Comparison of ENCODE assay signal across 8 cellular contexts in the genomic region with DNA sequence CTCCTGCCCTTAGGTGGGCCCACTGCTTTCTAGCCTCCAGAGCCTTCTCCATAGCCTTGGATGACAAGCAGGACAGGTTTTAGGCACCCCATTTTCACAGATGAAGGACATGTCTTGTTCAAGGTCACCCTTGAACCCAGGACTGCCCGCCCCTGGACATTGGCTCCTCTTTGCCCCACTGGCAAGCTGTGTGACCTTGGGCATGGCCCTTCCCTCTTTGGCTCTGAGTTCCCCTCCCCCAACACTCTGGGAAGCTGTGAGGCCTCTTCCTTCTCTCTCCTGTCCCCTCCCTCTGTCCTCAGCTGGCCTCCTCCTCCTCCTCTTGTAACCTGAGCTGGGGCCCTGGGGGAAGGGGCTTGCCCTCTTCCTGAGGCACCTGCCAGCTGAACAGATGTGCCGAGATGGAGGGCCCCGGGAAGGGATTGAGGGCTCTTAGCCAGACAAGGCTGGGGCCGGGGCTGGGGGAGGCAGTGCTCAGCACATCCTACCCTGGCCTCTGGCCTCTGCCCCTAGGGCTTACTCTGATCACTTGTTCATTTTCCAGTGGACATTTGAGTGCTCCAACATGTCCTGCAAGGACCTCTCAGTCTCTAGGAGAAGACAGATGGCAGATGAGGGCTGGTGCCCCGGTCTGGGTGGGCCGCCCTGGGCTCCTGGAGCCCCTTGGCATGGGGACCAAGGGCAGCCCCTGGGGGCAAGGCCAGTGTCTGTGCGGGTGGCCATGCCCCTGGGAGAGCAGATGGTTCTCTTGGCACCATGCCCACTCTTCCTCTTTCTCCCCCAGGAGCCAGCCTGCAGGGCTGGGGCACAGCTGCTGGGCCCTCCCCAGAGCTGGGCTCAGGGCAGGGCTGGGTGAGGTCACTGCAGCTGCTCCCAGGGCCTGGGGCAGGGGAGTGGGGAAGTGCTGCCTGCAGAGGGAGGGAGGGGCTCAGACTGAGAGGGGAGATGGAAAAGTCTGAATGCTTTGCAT. TPM values are rescaled to one million over a fixed set of nuclear protein-coding genes. Genes with fewer than 3 reads are reported as not detected.
DNase-seq lines count a peak whose midpoint lies in the region; ATAC-seq and TF ChIP-seq lines count a peak whose summit lies in the region.

No MANE protein-coding gene starts in this region.

- peaks cover 75% of the 10 kb centered on the region for H3K4me1 Mint-ChIP-seq in mesothelial cell of epicardium

- no peak for TF ChIP-seq POLR2A in GM18505 (IDR thresholded peaks at IDR 0.05; ENCODE audit: borderline replicate concordance, extremely low read depth, insufficient read depth, insufficient read length)

- peaks cover 9% of the 10 kb centered on the region for H3K27me3 Mint-ChIP-seq in mesothelial cell of epicardium (ENCODE audit: low read depth)

- H3K4me1 ChIP-seq in adipocyte (ENCODE audit: control insufficient read depth, insufficient read depth, low read length) = no peaks in the 10 kb centered on the region

- H3K9ac ChIP-seq in adipocyte (ENCODE audit: low read length) = no peak overlapping the region

- no peak for TF ChIP-seq CTCF in mesothelial cell of epicardium (IDR thresholded peaks at IDR 0.05; ENCODE audit: unreplicated experiment)

- H3K36me3 Mint-ChIP-seq in mesothelial cell of epicardium = peaks cover 14% of the 10 kb centered on the region

- H3K9me3 Mint-ChIP-seq in mesothelial cell of epicardium = no peaks in the 10 kb centered on the region

- H3K4me3 Mint-ChIP-seq in mesothelial cell of epicardium = peak overlapping the region; percentile 32

- H3K36me3 ChIP-seq in adipocyte (ENCODE audit: control insufficient read depth, insufficient read depth, low read length, severe bottlenecking) = no peaks in the 10 kb centered on the region

- no peaks in the 10 kb centered on the region for H3K9me3 ChIP-seq in adipocyte (ENCODE audit: control insufficient read depth, low read length)

- H3K4me3 ChIP-seq in adipocyte (ENCODE audit: low read length) = no peak overlapping the region

- DNase-seq in DMS 273 (lab: John Stamatoyannopoulos, UW; ENCODE audit: unreplicated experiment) = peak; percentile 100
- DNase-seq in NCI-H146 treated with DMSO at 0.1 percent for 48 hours (lab: John Stamatoyannopoulos, UW; ENCODE audit: unreplicated experiment) = peak; percentile 77
- peak; percentile 39 for DNase-seq in adipocyte (ENCODE audit: low read depth)
- no peak for DNase-seq in mesothelial cell of epicardium (ENCODE audit: low spot score in 2 of 2, unreplicated experiment in 2 of 2)
- DNase-seq in AG08395 (ENCODE audit: low spot score) = no peak

- ATAC-seq in GM19467 (IDR thresholded peaks at IDR 0.05; ENCODE audit: unreplicated experiment) (no peak), GM18505 (IDR thresholded peaks at IDR 0.05; ENCODE audit: unreplicated experiment) (no peak), HG03571 (IDR thresholded peaks at IDR 0.05; ENCODE audit: unreplicated experiment) (no peak)

- peaks cover 65% of the 10 kb centered on the region for H3K27me3 ChIP-seq in adipocyte (replicated peaks; ENCODE audit: control insufficient read depth, insufficient read depth, low read length)

- peak overlapping the region; percentile 53 for H3K27ac Mint-ChIP-seq in mesothelial cell of epicardium

RNA-seq across cellular contexts. Expression of a gene that starts 10.7 kb away (rescaled TPM):
- 34.8 to 38.4 TPM (median 37.4 TPM) in 3 replicates for total RNA-seq in mesothelial cell of epicardium

Comparison
In these comparisons a context has a peak if more than half of its experiments do, and no peak if none do; other contexts are left out.
1. DNase-seq: peak in DMS 273 (single experiment), NCI-H146 treated with DMSO at 0.1 percent for 48 hours (single experiment) and adipocyte (single experiment); none in mesothelial cell of epicardium (0 of 2) and AG08395 (single experiment).